30 cellular contexts compared by ENCODE assay signal in genomic region chr1:111587509-111588174, GRCh38. TPM values are rescaled to one million over a fixed set of nuclear protein-coding genes. Genes with fewer than 3 reads are reported as not detected.
DNase-seq lines count a peak whose midpoint lies in the region; ATAC-seq, FAIRE-seq and TF ChIP-seq lines count a peak whose summit lies in the region.
"Had no signal": no experiment of that assay in that cellular context is flagged by ENCODE, and none has a peak within 500 bp of the region (broad histone marks: within the 10 kb centered on the region; RNA-seq: fewer than 3 reads in every experiment).

No MANE protein-coding gene starts in this region.

- no peaks in the 10 kb centered on the region for H3K36me3 Mint-ChIP-seq in activated T-cell treated with anti-CD3 and anti-CD28 coated beads, Interleukin-2, amount 50 U/mL, for 4 hours (ENCODE audit: insufficient read depth)
- H3K36me3 Mint-ChIP-seq: CD4-positive, alpha-beta memory T cell had no signal

- DNase-seq in activated T-cell treated with anti-CD3 and anti-CD28 coated beads, Interleukin-2, amount 50 U/mL, for 4 hours: no peak
- DNase-seq in activated T-cell treated with anti-CD3 and anti-CD28 coated beads for 4 hours (no peak), GM19239 (ENCODE audit: insufficient read length, low spot score) (no peak), NCI-H82 (lab: John Stamatoyannopoulos, UW) (peak; percentile 56), erythroblast (lab: John Stamatoyannopoulos, UW) (no peak)
- DNase-seq in stimulated activated CD4-positive, alpha-beta T cell treated with anti-CD3 and anti-CD28 coated beads, Interleukin-4, amount 100 ng/mL, for 24 hours: no peak
- DNase-seq: activated CD4-positive, alpha-beta T cell treated with anti-CD3 and anti-CD28 coated beads for 4 hours; activated naive CD4-positive, alpha-beta T cell treated with anti-CD3 and anti-CD28 coated beads, Interleukin-2, amount 50 U/mL, for 16 hours; AML-193; amygdala; CD4-positive, alpha-beta memory T cell; effector CD4-positive, alpha-beta T cell; glutamatergic neuron; islet precursor cell; KG1; left ventricle myocardium superior; MM.1S; NCI-H2029 treated with DMSO at 0.1 percent for 48 hours; NCI-H226; NCI-H774; OCI-M1; trophoblast cell had no signal

- ATAC-seq in activated T-cell treated with anti-CD3 and anti-CD28 coated beads, Interleukin-2, amount 50 U/mL, for 4 hours: peak; percentile 53 to 61
- ATAC-seq in HG03571 (IDR thresholded peaks at IDR 0.05; ENCODE audit: unreplicated experiment): no peak
- ATAC-seq: A549, left ventricle myocardium superior, SK-N-SH treated with all-trans-retinoic acid at 6 μM for 48 hours had no signal

- H3K4me1 Mint-ChIP-seq in activated T-cell treated with anti-CD3 and anti-CD28 coated beads, Interleukin-2, amount 50 U/mL, for 4 hours (ENCODE audit: low read depth): peaks cover 26% of the 10 kb centered on the region

- no peaks in the 10 kb centered on the region for H3K9me3 ChIP-seq in parathyroid adenoma (ENCODE audit: control insufficient read depth, low read length)
- H3K9me3 ChIP-seq: A549, neutrophil had no signal

- no peaks in the 10 kb centered on the region for H3K79me2 ChIP-seq in parathyroid adenoma

- no peak overlapping the region for H3K4me3 ChIP-seq in parathyroid adenoma (ENCODE audit: low read depth, low read length)
- H3K4me3 ChIP-seq: A549 had no signal

- no peak for TF ChIP-seq POLR2A in erythroblast (IDR thresholded peaks at IDR 0.05; ENCODE audit: low read length)

- no peak for TF ChIP-seq CTCF in parathyroid adenoma (IDR thresholded peaks at IDR 0.05)

- FAIRE-seq in GM19239 (lab: Jason Lieb, UNC): peak; percentile 87
- FAIRE-seq: A549, H1, HTR-8/SVneo had no signal

- no peak overlapping the region for H3K4me2 ChIP-seq in parathyroid adenoma (ENCODE audit: low read length)
- H3K4me2 ChIP-seq: A549 had no signal

- H2AFZ ChIP-seq in parathyroid adenoma: peak overlapping the region; percentile 28

- no peak overlapping the region for H3K9ac ChIP-seq in parathyroid adenoma

- H3K36me3 ChIP-seq in parathyroid adenoma (ENCODE audit: control insufficient read depth, insufficient read depth, low read length): no peaks in the 10 kb centered on the region
- H3K36me3 ChIP-seq: neutrophil had no signal

- H3K9me3 Mint-ChIP-seq in activated T-cell treated with anti-CD3 and anti-CD28 coated beads, Interleukin-2, amount 50 U/mL, for 4 hours: no peaks in the 10 kb centered on the region
- H3K9me3 Mint-ChIP-seq: activated T-helper 1 cell treated with anti-CD3 and anti-CD28 coated beads, Interleukin-12 subunit alpha, Interleukin-12 subunit beta, Interleukin-2, Interleukin-4 antibody, amounts not matched to agents 30 ng/mL and 10 ng/mL and 1 ng/mL, durations not matched to agents 14 hours and 24 hours and 36 hours; CD4-positive, alpha-beta memory T cell had no signal

- no peaks in the 10 kb centered on the region for H3K27me3 Mint-ChIP-seq in activated T-cell treated with anti-CD3 and anti-CD28 coated beads, Interleukin-2, amount 50 U/mL, for 4 hours (ENCODE audit: low read depth)
- H3K27me3 Mint-ChIP-seq: CD4-positive, alpha-beta memory T cell had no signal

- H3K4me1 ChIP-seq in parathyroid adenoma: peaks cover 16% of the 10 kb centered on the region

- no peak overlapping the region for H3K27ac ChIP-seq in parathyroid adenoma
- H3K27ac ChIP-seq: A549, neutrophil had no signal

- no peaks in the 10 kb centered on the region for H3K27me3 ChIP-seq in parathyroid adenoma (ENCODE audit: control insufficient read depth, insufficient read depth, low read length)

- no peak overlapping the region for H3K4me3 Mint-ChIP-seq in activated T-cell treated with anti-CD3 and anti-CD28 coated beads, Interleukin-2, amount 50 U/mL, for 4 hours
- H3K4me3 Mint-ChIP-seq: activated T-helper 1 cell treated with anti-CD3 and anti-CD28 coated beads, Interleukin-12 subunit alpha, Interleukin-12 subunit beta, Interleukin-2, Interleukin-4 antibody, amounts not matched to agents 30 ng/mL and 10 ng/mL and 1 ng/mL, durations not matched to agents 14 hours and 24 hours and 36 hours; CD4-positive, alpha-beta memory T cell had no signal

RNA-seq across cellular contexts. Expression of gene RAP1A, which starts 31.9 kb away (rescaled TPM):
- 100 to 1,000 TPM; 169 to 182 (median 171) TPM for total RNA-seq in activated T-cell treated with anti-CD3 and anti-CD28 coated beads, Interleukin-2, amount 50 U/mL, for 4 hours
